In genomic region chr7:44769381-44770209, GRCh38 we compare ENCODE assay signal across 8 cellular contexts. TPM values are rescaled to one million over a fixed set of nuclear protein-coding genes. Genes with fewer than 3 reads are reported as not detected.
DNase-seq lines count a peak whose midpoint lies in the region; ATAC-seq and TF ChIP-seq lines count a peak whose summit lies in the region.

No MANE protein-coding gene starts in this region.

- H4K20me1 ChIP-seq in KMS-11 (ENCODE audit: insufficient read depth): peaks cover 6% of the 10 kb centered on the region; the same call in 1 of the 2 replicates
- H4K20me1 ChIP-seq in Karpas-422 (ENCODE audit: insufficient read depth, low read depth, low read length): no peaks in the 10 kb centered on the region

- H3K27me3 ChIP-seq in GM06990 (replicated peaks; ENCODE audit: control insufficient read depth, insufficient read depth, low read length) (no peaks in the 10 kb centered on the region), KMS-11 (ENCODE audit: insufficient read depth, low read depth) (no peaks in the 10 kb centered on the region), breast epithelium (no peaks in the 10 kb centered on the region), Karpas-422 (ENCODE audit: low read length) (no peaks in the 10 kb centered on the region)

- DNase-seq in GM06990 (ENCODE audit: extremely low read depth, insufficient read length): peak; percentile 45
- peak in 1 of 2 donors; percentile 32 for DNase-seq in breast epithelium (ENCODE audit: low spot score in 2 of 2)
- DNase-seq in medulla oblongata (ENCODE audit: extremely low spot score): peak; percentile 21
- DNase-seq in stimulated activated CD4-positive, alpha-beta T cell treated with anti-CD3 and anti-CD28 coated beads, Interleukin-2, amount 100 ng/mL, for 24 hours: no peak
- DNase-seq in Karpas-422: no peak
- DNase-seq in germinal center (ENCODE audit: low spot score): no peak

- intact Hi-C loops in breast epithelium (cut with DNase I; ENCODE audit: low total_unique reads): no loop called here

- no peaks in the 10 kb centered on the region for H3K79me2 ChIP-seq in KMS-11 (ENCODE audit: insufficient read depth, low read depth)
- H3K79me2 ChIP-seq in Karpas-422 (ENCODE audit: low read length): no peaks in the 10 kb centered on the region

- H2AFZ ChIP-seq in KMS-11 (ENCODE audit: low read depth) (no peak overlapping the region), Karpas-422 (ENCODE audit: low read length) (no peak overlapping the region)

- peak; percentile 60 for ATAC-seq in GM21526 (IDR thresholded peaks at IDR 0.05; ENCODE audit: low FRiP score, unreplicated experiment)

- TF ChIP-seq POLR2A in breast epithelium (IDR thresholded peaks at IDR 0.05): no peak

- H3K9me3 ChIP-seq in breast epithelium (no peaks in the 10 kb centered on the region), Karpas-422 (ENCODE audit: low read length) (no peaks in the 10 kb centered on the region)

- H3K36me3 ChIP-seq in GM06990 (ENCODE audit: control insufficient read depth, insufficient read depth, low read length) (peaks cover 28% of the 10 kb centered on the region), KMS-11 (ENCODE audit: insufficient read depth) (no peaks in the 10 kb centered on the region), breast epithelium (peaks cover 4% of the 10 kb centered on the region), Karpas-422 (ENCODE audit: insufficient read depth, low read length) (peaks cover 5% of the 10 kb centered on the region; the same call in 1 of the 2 replicates)

- H3K4me1 ChIP-seq in KMS-11 (ENCODE audit: low read depth, poor library complexity, severe bottlenecking): peaks cover 52% of the 10 kb centered on the region
- H3K4me1 ChIP-seq in breast epithelium: peaks cover 10 to 15% of the 10 kb centered on the region in 2 donors
- H3K4me1 ChIP-seq in Karpas-422 (ENCODE audit: low read length): no peaks in the 10 kb centered on the region

- H3K9ac ChIP-seq in KMS-11 (no peak overlapping the region), Karpas-422 (ENCODE audit: low read length) (no peak overlapping the region)

- H3K4me3 ChIP-seq in GM06990 (replicated peaks; ENCODE audit: low read depth, low read length): no peak overlapping the region
- no peak overlapping the region for H3K4me3 ChIP-seq in KMS-11 (IDR thresholded peaks at IDR 0.05; ENCODE audit: insufficient read depth, low read depth, low read length)
- H3K4me3 ChIP-seq in breast epithelium: peak overlapping the region in 2 of 3 donors; percentile 17 to 36
- no peak overlapping the region for H3K4me3 ChIP-seq in Karpas-422 (ENCODE audit: low read length)

- H3K27ac ChIP-seq in KMS-11 (no peak overlapping the region), breast epithelium (peak overlapping the region; percentile 74 to 86), Karpas-422 (ENCODE audit: low read length) (no peak overlapping the region)

- TF ChIP-seq CTCF in GM06990 (IDR thresholded peaks at IDR 0.05; ENCODE audit: insufficient read depth, low read length, poor library complexity, severe bottlenecking): no peak
- TF ChIP-seq CTCF in KMS-11 (conservative IDR thresholded peaks at IDR 0.05; ENCODE audit: low read depth, low read length): no peak
- TF ChIP-seq CTCF in breast epithelium (IDR thresholded peaks at IDR 0.05): no peak

- no peaks in the 10 kb centered on the region for H3K9me2 ChIP-seq in Karpas-422 (replicated peaks; ENCODE audit: insufficient read depth, low read length)

- H3K4me2 ChIP-seq in KMS-11: peak overlapping the region; percentile 24
- no peak overlapping the region for H3K4me2 ChIP-seq in Karpas-422 (ENCODE audit: low read depth, low read length, poor library complexity, severe bottlenecking)

RNA-seq across cellular contexts. Expression of gene ZMIZ2, which starts 20.9 kb away (rescaled TPM):
- 10 to 100 TPM; 12.5 to 30.1 (median 23.6) TPM for total RNA-seq in breast epithelium
- 16.2 and 19.9 TPM in 2 replicates for total RNA-seq in Karpas-422 (2014; rRNA removed; shearing (Covaris generic); ENCODE audit: low replicate concordance)

RNA-seq across cellular contexts. Expression of gene PPIA, which starts 26.9 kb away (rescaled TPM):
- total RNA-seq in breast epithelium: 1,000 to 10,000 TPM; 1,127 to 1,313 (median 1,259) TPM
- 2,370 and 3,564 TPM in 2 replicates for total RNA-seq in Karpas-422 (2014; rRNA removed; shearing (Covaris generic); ENCODE audit: low replicate concordance)

Comparison
In these comparisons a context has a peak if more than half of its experiments do, and no peak if none do; other contexts are left out.
1. DNase-seq: peak in GM06990 (single experiment) and medulla oblongata (single experiment); none in stimulated activated CD4-positive, alpha-beta T cell treated with anti-CD3 and anti-CD28 coated beads, Interleukin-2, amount 100 ng/mL, for 24 hours (0 of 2), Karpas-422 (single experiment) and germinal center (single experiment).
2. H3K4me3 ChIP-seq: peak in breast epithelium (2 of 3); none in GM06990 (single experiment), KMS-11 (single experiment) and Karpas-422 (single experiment).
3. H3K27ac ChIP-seq: peak in breast epithelium (2 of 2); none in KMS-11 (single experiment) and Karpas-422 (single experiment).